In genomic region chr5:160079753-160080152, GRCh38 we compare ENCODE assay signal across 17 cellular contexts.
"Had no signal": no experiment of that assay in that cellular context is flagged by ENCODE, and none has a peak within 500 bp of the region (broad histone marks: within the 10 kb centered on the region; RNA-seq: fewer than 3 reads in every experiment).

No MANE protein-coding gene starts in this region.

- H3K27ac ChIP-seq: hepatocyte, testis, tibial nerve had no signal

- H3K4me3 ChIP-seq: hepatocyte, testis, tibial nerve had no signal

- H3K4me1 ChIP-seq: testis had no signal

- H3K9me3 Mint-ChIP-seq: natural killer cell; neural crest cell; stimulated activated naive B cell treated with anti-CD40 and anti-IgM and Interleukin-4, amounts not matched to agents 10 μg/mL and 1 μg/mL and 100 μg/mL, for 72 hours; stimulated activated naive CD8-positive, alpha-beta T cell treated with anti-CD3 and anti-CD28 coated beads, Interleukin-15, amount 100 ng/mL, for 72 hours had no signal

- H3K9me3 ChIP-seq: testis, tibial nerve had no signal

- H2AFZ ChIP-seq: hepatocyte had no signal

- H3K27me3 ChIP-seq: hepatocyte, testis, tibial nerve had no signal

- DNase-seq: dermis blood vessel endothelial cell; foreskin melanocyte; head of caudate nucleus; kidney; left cardiac atrium; natural killer cell; posterior cingulate gyrus; stimulated activated CD4-positive, alpha-beta T cell treated with anti-CD3 and anti-CD28 coated beads, Interleukin-2, amount 100 ng/mL, for 24 hours; stimulated activated CD4-positive, alpha-beta T cell treated with anti-CD3 and anti-CD28 coated beads, Interleukin-4, amount 100 ng/mL, for 4 hours; stimulated activated naive B cell treated with anti-CD40 and anti-IgM and Interleukin-4, amounts not matched to agents 10 μg/mL and 1 μg/mL and 100 μg/mL, for 72 hours; stimulated activated naive CD8-positive, alpha-beta T cell treated with anti-CD3 and anti-CD28 coated beads, Interleukin-15, amount 100 ng/mL, for 72 hours; testis had no signal

- H3K4me3 Mint-ChIP-seq: natural killer cell; neural crest cell; stimulated activated naive B cell treated with anti-CD40 and anti-IgM and Interleukin-4, amounts not matched to agents 10 μg/mL and 1 μg/mL and 100 μg/mL, for 72 hours; stimulated activated naive CD8-positive, alpha-beta T cell treated with anti-CD3 and anti-CD28 coated beads, Interleukin-15, amount 100 ng/mL, for 72 hours had no signal

- H3K79me2 ChIP-seq: hepatocyte had no signal

- H3K27me3 Mint-ChIP-seq: stimulated activated naive B cell treated with anti-CD40 and anti-IgM and Interleukin-4, amounts not matched to agents 10 μg/mL and 1 μg/mL and 100 μg/mL, for 72 hours; stimulated activated naive CD8-positive, alpha-beta T cell treated with anti-CD3 and anti-CD28 coated beads, Interleukin-15, amount 100 ng/mL, for 72 hours had no signal

- H3K36me3 Mint-ChIP-seq: natural killer cell had no signal

- FAIRE-seq: colon, kidney had no signal

- H3K27ac Mint-ChIP-seq: natural killer cell; stimulated activated naive B cell treated with anti-CD40 and anti-IgM and Interleukin-4, amounts not matched to agents 10 μg/mL and 1 μg/mL and 100 μg/mL, for 72 hours; stimulated activated naive CD8-positive, alpha-beta T cell treated with anti-CD3 and anti-CD28 coated beads, Interleukin-15, amount 100 ng/mL, for 72 hours had no signal

- ATAC-seq: left cardiac atrium; natural killer cell; sciatic nerve; stimulated activated naive B cell treated with anti-CD40 and anti-IgM and Interleukin-4, amounts not matched to agents 10 μg/mL and 1 μg/mL and 100 μg/mL, for 72 hours; stimulated activated naive CD8-positive, alpha-beta T cell treated with anti-CD3 and anti-CD28 coated beads, Interleukin-15, amount 100 ng/mL, for 72 hours had no signal

- H3K4me1 Mint-ChIP-seq: natural killer cell; stimulated activated naive B cell treated with anti-CD40 and anti-IgM and Interleukin-4, amounts not matched to agents 10 μg/mL and 1 μg/mL and 100 μg/mL, for 72 hours; stimulated activated naive CD8-positive, alpha-beta T cell treated with anti-CD3 and anti-CD28 coated beads, Interleukin-15, amount 100 ng/mL, for 72 hours had no signal

- H3K4me2 ChIP-seq: hepatocyte had no signal
